In the genomic region with DNA sequence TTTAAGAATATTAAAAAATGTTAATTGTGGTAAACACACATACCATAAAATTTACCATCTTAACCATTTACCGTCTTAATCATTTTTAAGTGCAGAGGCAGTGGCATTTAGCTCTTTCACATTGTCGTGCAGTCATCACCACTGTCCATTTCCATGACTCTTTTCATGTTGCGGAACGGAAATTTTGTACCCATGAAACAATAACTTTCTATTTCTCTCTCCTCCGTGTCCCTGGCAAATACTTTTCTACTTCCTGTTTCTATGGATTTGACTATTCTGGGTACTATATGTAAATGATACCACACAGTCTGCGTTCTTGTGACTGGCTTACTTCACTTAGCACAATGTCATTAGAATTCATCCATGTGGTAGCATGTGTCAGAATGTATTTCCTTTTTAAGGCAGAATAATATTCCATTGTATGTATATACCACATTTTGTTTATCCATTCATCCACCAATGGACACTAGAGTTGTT, we compare ENCODE assay signal across 8 cellular contexts. TPM values are rescaled to one million over a fixed set of nuclear protein-coding genes. Genes with fewer than 3 reads are reported as not detected.
DNase-seq lines count a peak whose midpoint lies in the region; ATAC-seq and TF ChIP-seq lines count a peak whose summit lies in the region.

No MANE protein-coding gene starts in this region.

- no peaks in the 10 kb centered on the region for H3K9me3 ChIP-seq in tibial nerve

- WGBS in tibial nerve, 2 donors = 69 to 77% methylated on average over 6 of the region's 6 CpGs

- no peaks in the 10 kb centered on the region for H3K27me3 ChIP-seq in tibial nerve

- H3K4me3 ChIP-seq in tibial nerve = no peak overlapping the region

- peaks cover 0 to 17% of the 10 kb centered on the region in 2 donors for H3K36me3 Mint-ChIP-seq in activated naive CD4-positive, alpha-beta T cell treated with anti-CD3 and anti-CD28 coated beads, Interleukin-2, amount 50 U/mL, for 72 hours

- H3K36me3 ChIP-seq in tibial nerve = no peaks in the 10 kb centered on the region

- H3K27ac ChIP-seq in tibial nerve = peak overlapping the region in 3 of 4 donors; percentile 14 to 77 (median 31)

- ATAC-seq in HG03460 (IDR thresholded peaks at IDR 0.05; ENCODE audit: unreplicated experiment) = peak; percentile 64
- peak; percentile 68 to 75 for ATAC-seq in activated naive CD4-positive, alpha-beta T cell treated with anti-CD3 and anti-CD28 coated beads, Interleukin-2, amount 50 U/mL, for 72 hours

- no peak for TF ChIP-seq POLR2A in tibial nerve (IDR thresholded peaks at IDR 0.05)

- no peak for TF ChIP-seq CTCF in tibial nerve (IDR thresholded peaks at IDR 0.05)

- peaks cover 5 to 10% of the 10 kb centered on the region in 2 donors for H3K9me3 Mint-ChIP-seq in activated naive CD4-positive, alpha-beta T cell treated with anti-CD3 and anti-CD28 coated beads, Interleukin-2, amount 50 U/mL, for 72 hours

- H3K27ac Mint-ChIP-seq in activated naive CD4-positive, alpha-beta T cell treated with anti-CD3 and anti-CD28 coated beads, Interleukin-2, amount 50 U/mL, for 72 hours = peak overlapping the region; percentile 95 to 97

- no peak for TF ChIP-seq EP300 in tibial nerve (IDR thresholded peaks at IDR 0.05)

- peak; percentile 44 for DNase-seq in activated naive CD4-positive, alpha-beta T cell treated with Interleukin-2 at 50 U/mL for 16 hours
- no peak for DNase-seq in activated naive CD4-positive, alpha-beta T cell (lab: John Stamatoyannopoulos, UW)
- peak in 1 of 2 donors; percentile 39 for DNase-seq in activated naive CD4-positive, alpha-beta T cell treated with anti-CD3 and anti-CD28 coated beads, Interleukin-2, amount 50 U/mL, for 72 hours (ENCODE audit: low spot score in 2 of 2)
- DNase-seq in tibial nerve (ENCODE audit: low spot score in 2 of 2) (no peak), GF-D8 (lab: John Stamatoyannopoulos, UW) (no peak), 8988T (no peak), NCI-H345 (lab: John Stamatoyannopoulos, UW) (no peak)

- H3K4me1 ChIP-seq in tibial nerve = peaks cover 0 to 63% (median 46%) of the 10 kb centered on the region in 4 donors

RNA-seq across cellular contexts. Expression of a gene that starts 27.9 kb away (rescaled TPM):
- total RNA-seq in activated naive CD4-positive, alpha-beta T cell treated with anti-CD3 and anti-CD28 coated beads, Interleukin-2, amount 50 U/mL, for 72 hours = 100 to 1,000 TPM; 105 to 106 TPM
- 100 to 1,000 TPM; 332 to 362 (median 351) TPM for total RNA-seq in tibial nerve
